In genomic region chr15:74888716-74889115, GRCh38 we compare ENCODE assay signal across 16 cellular contexts. TPM values are rescaled to one million over a fixed set of nuclear protein-coding genes. Genes with fewer than 3 reads are reported as not detected.
DNase-seq lines count a peak whose midpoint lies in the region; ATAC-seq and TF ChIP-seq lines count a peak whose summit lies in the region.
"Had no signal": no experiment of that assay in that cellular context is flagged by ENCODE, and none has a peak within 500 bp of the region (broad histone marks: within the 10 kb centered on the region; RNA-seq: fewer than 3 reads in every experiment).

No MANE protein-coding gene starts in this region.

- H3K27ac ChIP-seq in right cardiac atrium (ENCODE audit: low read length) (peak overlapping the region; percentile 4), gastroesophageal sphincter (peak overlapping the region in 3 of 4 donors; percentile 84 to 89 (median 89)), temporal lobe (ENCODE audit: low read depth, low read length) (peak overlapping the region; percentile 87)
- H3K27ac ChIP-seq: KMS-11 had no signal

- H3K4me3 ChIP-seq in right cardiac atrium (ENCODE audit: low read length) (no peak overlapping the region), gastroesophageal sphincter (no peak overlapping the region)

- CTCF ChIA-PET in activated CD8-positive, alpha-beta T cell treated with anti-CD3 and anti-CD28 coated beads for 36 hours (lab: Charles Lee), result interaction anchor here (1.5 to 6.5 kb wide), 2 partner anchors 13 to 45 kb away, joined by 8 to 52 read pairs; partner anchors contain the start of gene ULK3

- peak overlapping the region; percentile 78 for H3K4me3 Mint-ChIP-seq in activated CD8-positive, alpha-beta T cell treated with anti-CD3 and anti-CD28 coated beads for 36 hours

- no peak for TF ChIP-seq POLR2A in gastroesophageal sphincter (IDR thresholded peaks at IDR 0.05)

- H3K27me3 Mint-ChIP-seq in activated CD8-positive, alpha-beta T cell treated with anti-CD3 and anti-CD28 coated beads for 36 hours, result no peaks in the 10 kb centered on the region
- H3K27me3 Mint-ChIP-seq: central memory CD8-positive, alpha-beta T cell; stimulated activated naive CD8-positive, alpha-beta T cell treated with anti-CD3 and anti-CD28 coated beads, Interleukin-15, amount 100 ng/mL, for 72 hours had no signal

- H3K36me3 Mint-ChIP-seq in activated CD8-positive, alpha-beta T cell treated with anti-CD3 and anti-CD28 coated beads for 36 hours (ENCODE audit: low read depth), result peaks cover 35% of the 10 kb centered on the region

- no peak for TF ChIP-seq EP300 in gastroesophageal sphincter (IDR thresholded peaks at IDR 0.05)

- no peak for TF ChIP-seq CTCF in activated CD8-positive, alpha-beta T cell treated with anti-CD3 and anti-CD28 coated beads for 36 hours (IDR thresholded peaks at IDR 0.05)
- no peak for TF ChIP-seq CTCF in gastroesophageal sphincter (IDR thresholded peaks at IDR 0.05)

- H3K36me3 ChIP-seq in gastroesophageal sphincter, result peaks cover 0 to 26% of the 10 kb centered on the region in 2 donors

- DNase-seq in right cardiac atrium, result no peak
- no peak for DNase-seq in Right ventricle myocardium inferior (ENCODE audit: missing footprints)
- no peak for DNase-seq in activated CD8-positive, alpha-beta T cell treated with anti-CD3 and anti-CD28 coated beads for 36 hours
- DNase-seq in NCI-H446 (lab: John Stamatoyannopoulos, UW), result no peak
- DNase-seq: BE2C; mammary epithelial cell; NCI-H187 treated with DMSO at 0.1 percent for 48 hours; NCI-H774; stimulated activated CD4-positive, alpha-beta T cell treated with anti-CD3 and anti-CD28 coated beads, Interleukin-4, amount 100 ng/mL, for 4 hours; stimulated activated naive CD8-positive, alpha-beta T cell treated with anti-CD3 and anti-CD28 coated beads, Interleukin-15, amount 100 ng/mL, for 72 hours had no signal

- H3K27me3 ChIP-seq in right cardiac atrium (ENCODE audit: control insufficient read depth, insufficient read depth), result no peaks in the 10 kb centered on the region
- no peaks in the 10 kb centered on the region for H3K27me3 ChIP-seq in gastroesophageal sphincter
- H3K27me3 ChIP-seq: BE2C had no signal

- no peaks in the 10 kb centered on the region for H3K9me3 ChIP-seq in right cardiac atrium (ENCODE audit: control insufficient read depth, low read length)
- H3K9me3 ChIP-seq in gastroesophageal sphincter, result no peaks in the 10 kb centered on the region
- H3K9me3 ChIP-seq: BE2C had no signal

- H3K4me1 Mint-ChIP-seq in activated CD8-positive, alpha-beta T cell treated with anti-CD3 and anti-CD28 coated beads for 36 hours (ENCODE audit: low read depth), result peaks cover 37% of the 10 kb centered on the region

- ATAC-seq in right cardiac atrium, result no peak
- ATAC-seq in Right ventricle myocardium inferior, result no peak
- no peak for ATAC-seq in activated CD8-positive, alpha-beta T cell treated with anti-CD3 and anti-CD28 coated beads for 36 hours
- no peak for ATAC-seq in gastroesophageal sphincter
- no peak for ATAC-seq in HG02970 (IDR thresholded peaks at IDR 0.05; ENCODE audit: low FRiP score, unreplicated experiment)
- ATAC-seq in HG02759 (IDR thresholded peaks at IDR 0.05; ENCODE audit: unreplicated experiment), result no peak

- peaks cover 11% of the 10 kb centered on the region for H3K4me1 ChIP-seq in right cardiac atrium (ENCODE audit: control insufficient read depth, insufficient read depth, low read length)
- H3K4me1 ChIP-seq in gastroesophageal sphincter, result peaks cover 0 to 29% (median 11%) of the 10 kb centered on the region in 3 donors
- H3K4me1 ChIP-seq: BE2C had no signal

- WGBS in right cardiac atrium, result 86% methylated on average over 4 of the region's 4 CpGs
- 50 to 87% methylated on average over 1 to 4 of the region's 4 CpGs for WGBS in gastroesophageal sphincter (ENCODE audit: low coverage in 1 of 2), 2 donors

- intact Hi-C loops in right cardiac atrium (cut with DNase I), result no loop called here
- intact Hi-C loops in Right ventricle myocardium inferior (cut with DNase I), result loop anchor here (2.0 kb wide), 1 partner anchor 16 kb away; the partner anchor contains the start of gene SCAMP2
- intact Hi-C loops in activated CD8-positive, alpha-beta T cell treated with anti-CD3 and anti-CD28 coated beads for 36 hours (cut with micrococcal nuclease), result no loop called here

- POLR2A ChIA-PET in activated CD8-positive, alpha-beta T cell treated with anti-CD3 and anti-CD28 coated beads for 36 hours (lab: Charles Lee), result interaction anchor here (1.0 to 2.9 kb wide), 5 partner anchors 12 to 111 kb away, joined by 3 to 19 read pairs (median 4); partner anchors contain the start of gene SCAMP2

- H3K27ac Mint-ChIP-seq in activated CD8-positive, alpha-beta T cell treated with anti-CD3 and anti-CD28 coated beads for 36 hours, result peak overlapping the region; percentile 87

- no peaks in the 10 kb centered on the region for H3K9me3 Mint-ChIP-seq in activated CD8-positive, alpha-beta T cell treated with anti-CD3 and anti-CD28 coated beads for 36 hours
- H3K9me3 Mint-ChIP-seq: central memory CD8-positive, alpha-beta T cell; stimulated activated naive CD8-positive, alpha-beta T cell treated with anti-CD3 and anti-CD28 coated beads, Interleukin-15, amount 100 ng/mL, for 72 hours had no signal

RNA-seq across cellular contexts. Expression of gene MPI, which starts 1.1 kb away (rescaled TPM):
- total RNA-seq in right cardiac atrium, result 10 to 100 TPM; 39.1 to 59.8 (median 47.7) TPM
- 47.9 TPM for polyA plus RNA-seq in right cardiac atrium
- 60.8 TPM for total RNA-seq in Right ventricle myocardium inferior
- 10 to 100 TPM; 67.1 to 74.3 TPM for total RNA-seq in activated CD8-positive, alpha-beta T cell treated with anti-CD3 and anti-CD28 coated beads for 36 hours
- 10 to 100 TPM; 36.5 to 58.8 (median 42.5) TPM for total RNA-seq in gastroesophageal sphincter
- 27.5 TPM for total RNA-seq in temporal lobe

RNA-seq across cellular contexts. Expression of gene SCAMP2, which starts 15.6 kb away (rescaled TPM):
- total RNA-seq in right cardiac atrium (10 to 100 TPM; 52.2 to 67.1 (median 61.7) TPM), Right ventricle myocardium inferior (42.6 TPM), gastroesophageal sphincter (100 to 1,000 TPM in 1 of 4 donors, 10 to 100 TPM in 3; 45.6 to 111 (median 72.1) TPM), temporal lobe (4.4 TPM)
- polyA plus RNA-seq in right cardiac atrium, result 36.1 TPM
- total RNA-seq in activated CD8-positive, alpha-beta T cell treated with anti-CD3 and anti-CD28 coated beads for 36 hours, result 10 to 100 TPM; 57.8 to 58.9 TPM

RNA-seq across cellular contexts. Expression of gene FAM219B, which starts 17.9 kb away (rescaled TPM):
- total RNA-seq in right cardiac atrium (100 to 1,000 TPM; 108 to 128 (median 121) TPM), Right ventricle myocardium inferior (110 TPM), gastroesophageal sphincter (10 to 100 TPM; 85.0 to 93.4 (median 88.8) TPM), temporal lobe (41.3 TPM)
- polyA plus RNA-seq in right cardiac atrium, result 44.9 TPM
- 10 to 100 TPM; 36.5 to 44.7 TPM for total RNA-seq in activated CD8-positive, alpha-beta T cell treated with anti-CD3 and anti-CD28 coated beads for 36 hours

RNA-seq across cellular contexts. Expression of gene ULK3, which starts 45.8 kb away (rescaled TPM):
- total RNA-seq in right cardiac atrium, result 10 to 100 TPM; 34.9 to 49.3 (median 45.9) TPM
- 35.0 TPM for polyA plus RNA-seq in right cardiac atrium
- total RNA-seq in Right ventricle myocardium inferior, result 42.3 TPM
- 10 to 100 TPM; 45.9 to 49.3 TPM for total RNA-seq in activated CD8-positive, alpha-beta T cell treated with anti-CD3 and anti-CD28 coated beads for 36 hours
- 10 to 100 TPM; 26.4 to 51.8 (median 32.7) TPM for total RNA-seq in gastroesophageal sphincter
- total RNA-seq in temporal lobe, result 33.7 TPM

RNA-seq across cellular contexts. Expression of gene COX5A, which starts 49.2 kb away (rescaled TPM):
- 100 to 1,000 TPM; 802 to 917 (median 853) TPM for total RNA-seq in right cardiac atrium
- polyA plus RNA-seq in right cardiac atrium, result 2,062 TPM
- 1,490 TPM for total RNA-seq in Right ventricle myocardium inferior
- total RNA-seq in activated CD8-positive, alpha-beta T cell treated with anti-CD3 and anti-CD28 coated beads for 36 hours, result 100 to 1,000 TPM; 342 TPM
- total RNA-seq in gastroesophageal sphincter, result 100 to 1,000 TPM in 2 of 4 donors, 10 to 100 TPM in 2; 57.9 to 105 (median 94.5) TPM
- 46.7 TPM for total RNA-seq in temporal lobe

Comparison
In these comparisons a context has a peak if more than half of its experiments do, and no peak if none do; other contexts are left out.
1. H3K27ac ChIP-seq: peak in every context shown above with its lines; median percentile 89 in gastroesophageal sphincter; 87 in temporal lobe; 4 in right cardiac atrium.